In the genomic region with DNA sequence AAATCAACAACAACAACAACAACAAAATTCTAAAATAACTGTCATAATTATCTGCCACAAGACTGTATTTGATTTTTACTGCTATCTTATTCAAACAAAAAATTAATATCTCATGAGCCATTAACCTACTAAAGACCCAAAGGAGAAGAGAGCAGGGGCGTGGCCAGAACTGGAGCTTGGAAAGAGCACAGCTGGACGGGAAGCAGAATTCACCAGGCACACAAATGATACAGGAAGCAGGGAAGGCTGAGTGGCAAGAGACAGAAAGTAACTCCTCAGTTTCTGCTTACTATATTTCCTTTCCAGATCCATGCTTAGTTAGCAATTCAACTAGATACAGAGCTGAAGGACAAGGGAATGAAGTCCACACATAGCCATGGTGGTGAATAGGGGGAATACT, we compare ENCODE assay signal across 18 cellular contexts. TPM values are rescaled to one million over a fixed set of nuclear protein-coding genes. Genes with fewer than 3 reads are reported as not detected.
DNase-seq lines count a peak whose midpoint lies in the region; ATAC-seq, FAIRE-seq and TF ChIP-seq lines count a peak whose summit lies in the region.
"Had no signal": no experiment of that assay in that cellular context is flagged by ENCODE, and none has a peak within 500 bp of the region (broad histone marks: within the 10 kb centered on the region; RNA-seq: fewer than 3 reads in every experiment).

No MANE protein-coding gene starts in this region.

- H3K27ac ChIP-seq in left ventricle myocardium inferior (replicated peaks) = peak overlapping the region; percentile 30
- H3K27ac ChIP-seq in small intestine (ENCODE audit: low read depth in 1 of 2, low read length in 1 of 2) = no peak overlapping the region
- H3K27ac ChIP-seq in tibial artery = no peak overlapping the region

- H3K27ac Mint-ChIP-seq in activated naive CD4-positive, alpha-beta T cell treated with anti-CD3 and anti-CD28 coated beads for 36 hours = peak overlapping the region; percentile 47
- H3K27ac Mint-ChIP-seq in activated naive CD8-positive, alpha-beta T cell treated with anti-CD3 and anti-CD28 coated beads for 36 hours = peak overlapping the region; percentile 44
- H3K27ac Mint-ChIP-seq: stimulated activated naive CD8-positive, alpha-beta T cell treated with anti-CD3 and anti-CD28 coated beads, Interleukin-15, Interleukin-2, amounts not matched to agents 100 ng/mL and 50 ng/mL, for 24 hours had no signal

- no peaks in the 10 kb centered on the region for H3K27me3 Mint-ChIP-seq in activated naive CD4-positive, alpha-beta T cell treated with anti-CD3 and anti-CD28 coated beads for 36 hours (ENCODE audit: low read depth)
- no peaks in the 10 kb centered on the region for H3K27me3 Mint-ChIP-seq in activated naive CD8-positive, alpha-beta T cell treated with anti-CD3 and anti-CD28 coated beads for 36 hours
- H3K27me3 Mint-ChIP-seq: stimulated activated naive CD8-positive, alpha-beta T cell treated with anti-CD3 and anti-CD28 coated beads, Interleukin-15, Interleukin-2, amounts not matched to agents 100 ng/mL and 50 ng/mL, for 24 hours had no signal

- intact Hi-C loops in activated naive CD4-positive, alpha-beta T cell treated with anti-CD3 and anti-CD28 coated beads for 36 hours (cut with micrococcal nuclease) = no loop called here
- intact Hi-C loops in left ventricle myocardium inferior (cut with micrococcal nuclease) (no loop called here), tibial artery (cut with DNase I; ENCODE audit: low total_unique reads) (no loop called here)

- no peaks in the 10 kb centered on the region for H3K9me3 ChIP-seq in left ventricle myocardium inferior (replicated peaks)
- H3K9me3 ChIP-seq in small intestine (ENCODE audit: control insufficient read depth, low read depth) = no peaks in the 10 kb centered on the region
- no peaks in the 10 kb centered on the region for H3K9me3 ChIP-seq in tibial artery
- H3K9me3 ChIP-seq: MG63 had no signal

- TF ChIP-seq CTCF in left ventricle myocardium inferior (IDR thresholded peaks at IDR 0.05; ENCODE audit: borderline replicate concordance) (no peak), tibial artery (IDR thresholded peaks at IDR 0.05) (no peak)

- FAIRE-seq in small intestine (lab: Jason Lieb, UNC) = no peak
- FAIRE-seq: GM12878 had no signal

- peaks cover 54% of the 10 kb centered on the region for H3K36me3 Mint-ChIP-seq in activated naive CD4-positive, alpha-beta T cell treated with anti-CD3 and anti-CD28 coated beads for 36 hours (ENCODE audit: low read depth)
- peaks cover 28% of the 10 kb centered on the region for H3K36me3 Mint-ChIP-seq in activated naive CD8-positive, alpha-beta T cell treated with anti-CD3 and anti-CD28 coated beads for 36 hours

- no peak for ATAC-seq in HG03469 (IDR thresholded peaks at IDR 0.05; ENCODE audit: unreplicated experiment)
- ATAC-seq: GM12878, PC-3 had no signal

- no peak overlapping the region for H3K4me3 Mint-ChIP-seq in activated naive CD4-positive, alpha-beta T cell treated with anti-CD3 and anti-CD28 coated beads for 36 hours
- no peak overlapping the region for H3K4me3 Mint-ChIP-seq in activated naive CD8-positive, alpha-beta T cell treated with anti-CD3 and anti-CD28 coated beads for 36 hours
- H3K4me3 Mint-ChIP-seq: stimulated activated naive CD8-positive, alpha-beta T cell treated with anti-CD3 and anti-CD28 coated beads, Interleukin-15, Interleukin-2, amounts not matched to agents 100 ng/mL and 50 ng/mL, for 24 hours had no signal

- H3K36me3 ChIP-seq in left ventricle myocardium inferior (peaks cover 84% of the 10 kb centered on the region), small intestine (ENCODE audit: control insufficient read depth in 2 of 2, insufficient read depth in 2 of 2, low read length in 2 of 2) (peaks cover 7 to 8% of the 10 kb centered on the region in 2 donors), tibial artery (peaks cover 97 to 100% (median 97%) of the 10 kb centered on the region in 3 donors)
- H3K36me3 ChIP-seq: MG63 had no signal

- WGBS in small intestine, 3 donors = 18 to 32% (median 29%) methylated on average over 2 of the region's 2 CpGs

- no peaks in the 10 kb centered on the region for H3K27me3 ChIP-seq in left ventricle myocardium inferior (ENCODE audit: low read depth)
- no peaks in the 10 kb centered on the region for H3K27me3 ChIP-seq in small intestine (ENCODE audit: control insufficient read depth in 2 of 2, insufficient read depth in 2 of 2, low read length in 2 of 2)
- H3K27me3 ChIP-seq in tibial artery = no peaks in the 10 kb centered on the region
- H3K27me3 ChIP-seq: MG63 had no signal

- peaks cover 54% of the 10 kb centered on the region for H3K4me1 Mint-ChIP-seq in activated naive CD4-positive, alpha-beta T cell treated with anti-CD3 and anti-CD28 coated beads for 36 hours (ENCODE audit: low read depth)
- peaks cover 41% of the 10 kb centered on the region for H3K4me1 Mint-ChIP-seq in activated naive CD8-positive, alpha-beta T cell treated with anti-CD3 and anti-CD28 coated beads for 36 hours

- H3K4me1 ChIP-seq in left ventricle myocardium inferior (peaks cover 18% of the 10 kb centered on the region), small intestine (ENCODE audit: control insufficient read depth in 2 of 2, insufficient read depth in 1 of 2, low read depth in 1 of 2, low read length in 1 of 2) (no peaks in the 10 kb centered on the region), tibial artery (peaks cover 0 to 16% (median 2%) of the 10 kb centered on the region in 4 donors)

- CTCF ChIA-PET in activated naive CD4-positive, alpha-beta T cell treated with anti-CD3 and anti-CD28 coated beads for 36 hours (lab: Charles Lee) = interaction anchor here (1.6 kb wide), 1 partner anchor 10 kb away, joined by 3 read pairs; no protein-coding TSS in a partner anchor

- DNase-seq in activated naive CD4-positive, alpha-beta T cell treated with anti-CD3 and anti-CD28 coated beads for 36 hours = no peak
- DNase-seq in activated naive CD4-positive, alpha-beta T cell treated with anti-CD3 and anti-CD28 coated beads, Interleukin-2, amount 50 U/mL, for 16 hours = no peak
- DNase-seq in activated naive CD8-positive, alpha-beta T cell treated with anti-CD3 and anti-CD28 coated beads for 36 hours = no peak
- DNase-seq in left ventricle myocardium inferior (peak; percentile 55), small intestine (peak; percentile 51), mesenteric fat pad (ENCODE audit: low spot score) (no peak), tibial artery (no peak)
- DNase-seq: amygdala; DND-41; effector memory CD4-positive, alpha-beta T cell; MG63; NCI-H2171 treated with DMSO at 0.1 percent for 48 hours; PC-3; posterior cingulate gyrus; stimulated activated CD4-positive, alpha-beta T cell treated with anti-CD3 and anti-CD28 coated beads, Interleukin-4, amount 100 ng/mL, for 4 hours had no signal

- H3K4me3 ChIP-seq in left ventricle myocardium inferior (no peak overlapping the region), small intestine (ENCODE audit: low read depth in 1 of 2, low read length in 2 of 2) (no peak overlapping the region), tibial artery (no peak overlapping the region)
- H3K4me3 ChIP-seq: GM12878, MG63 had no signal

- no peaks in the 10 kb centered on the region for H3K9me3 Mint-ChIP-seq in activated naive CD4-positive, alpha-beta T cell treated with anti-CD3 and anti-CD28 coated beads for 36 hours
- H3K9me3 Mint-ChIP-seq in activated naive CD8-positive, alpha-beta T cell treated with anti-CD3 and anti-CD28 coated beads for 36 hours = no peaks in the 10 kb centered on the region
- H3K9me3 Mint-ChIP-seq: stimulated activated naive CD8-positive, alpha-beta T cell treated with anti-CD3 and anti-CD28 coated beads, Interleukin-15, Interleukin-2, amounts not matched to agents 100 ng/mL and 50 ng/mL, for 24 hours had no signal

RNA-seq across cellular contexts. Expression of gene FKBP5, which starts 54.4 kb away (rescaled TPM):
- 100 to 1,000 TPM; 202 to 208 TPM for total RNA-seq in activated naive CD4-positive, alpha-beta T cell treated with anti-CD3 and anti-CD28 coated beads for 36 hours
- total RNA-seq in activated naive CD8-positive, alpha-beta T cell treated with anti-CD3 and anti-CD28 coated beads for 36 hours = 100 to 1,000 TPM; 110 TPM
- total RNA-seq in left ventricle myocardium inferior (101 TPM), mesenteric fat pad (212 TPM)
- polyA plus RNA-seq in small intestine = 100 to 1,000 TPM in 2 of 3 donors, 10 to 100 TPM in 1; 62.7 to 150 (median 115) TPM

Comparison
In these comparisons a context has a peak if more than half of its experiments do, and no peak if none do; other contexts are left out.
1. DNase-seq: peak in left ventricle myocardium inferior (single experiment) and small intestine (single experiment); none in activated naive CD4-positive, alpha-beta T cell treated with anti-CD3 and anti-CD28 coated beads for 36 hours (single experiment), activated naive CD4-positive, alpha-beta T cell treated with anti-CD3 and anti-CD28 coated beads, Interleukin-2, amount 50 U/mL, for 16 hours (single experiment), activated naive CD8-positive, alpha-beta T cell treated with anti-CD3 and anti-CD28 coated beads for 36 hours (single experiment), mesenteric fat pad (single experiment) and tibial artery (0 of 2).